1 cellular context compared by ENCODE assay signal in the genomic region with DNA sequence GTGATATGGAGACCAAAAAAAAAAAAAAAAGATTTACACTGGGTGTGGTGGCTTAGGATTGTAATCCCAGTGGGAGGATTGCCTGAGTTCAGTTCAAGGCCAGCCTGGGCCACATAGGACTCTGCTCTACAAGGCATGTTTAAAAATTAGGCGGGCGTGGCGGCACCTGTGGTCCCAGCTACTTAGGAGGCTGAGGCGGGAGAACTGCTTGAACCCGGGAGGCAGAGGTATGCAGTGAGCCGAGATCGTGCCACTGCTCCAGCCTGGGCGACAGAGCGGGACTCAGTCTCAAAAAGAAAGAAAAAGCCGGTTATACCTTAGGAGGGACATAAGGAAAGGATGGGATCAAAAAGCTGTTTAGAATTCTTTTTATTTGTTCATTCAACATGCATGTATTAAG.
TF ChIP-seq lines count a peak whose summit lies in the region.

No MANE protein-coding gene starts in this region.

TF ChIP-seq in GM12878, 131 proteins besides CTCF, POLR2A, EP300 and RAD21:
- TF ChIP-seq SMC3 (IDR thresholded peaks at IDR 0.05; ENCODE audit: borderline replicate concordance, low read length) (no peak), JUNB (IDR thresholded peaks at IDR 0.05) (no peak), SP1 (IDR thresholded peaks at IDR 0.05; ENCODE audit: low read depth, low read length) (no peak), ZNF207 (IDR thresholded peaks at IDR 0.05; ENCODE audit: borderline replicate concordance) (no peak), KAT2A (conservative IDR thresholded peaks at IDR 0.05; ENCODE audit: control insufficient read depth, low read depth, low read length) (no peak), CBX3 (IDR thresholded peaks at IDR 0.05; ENCODE audit: borderline replicate concordance, low read depth) (no peak), IRF4 (IDR thresholded peaks at IDR 0.05; ENCODE audit: low read depth, low read length) (no peak), REST (IDR thresholded peaks at IDR 0.05; ENCODE audit: low read depth, low read length) (no peak)
- TF ChIP-seq, protein P1, sequence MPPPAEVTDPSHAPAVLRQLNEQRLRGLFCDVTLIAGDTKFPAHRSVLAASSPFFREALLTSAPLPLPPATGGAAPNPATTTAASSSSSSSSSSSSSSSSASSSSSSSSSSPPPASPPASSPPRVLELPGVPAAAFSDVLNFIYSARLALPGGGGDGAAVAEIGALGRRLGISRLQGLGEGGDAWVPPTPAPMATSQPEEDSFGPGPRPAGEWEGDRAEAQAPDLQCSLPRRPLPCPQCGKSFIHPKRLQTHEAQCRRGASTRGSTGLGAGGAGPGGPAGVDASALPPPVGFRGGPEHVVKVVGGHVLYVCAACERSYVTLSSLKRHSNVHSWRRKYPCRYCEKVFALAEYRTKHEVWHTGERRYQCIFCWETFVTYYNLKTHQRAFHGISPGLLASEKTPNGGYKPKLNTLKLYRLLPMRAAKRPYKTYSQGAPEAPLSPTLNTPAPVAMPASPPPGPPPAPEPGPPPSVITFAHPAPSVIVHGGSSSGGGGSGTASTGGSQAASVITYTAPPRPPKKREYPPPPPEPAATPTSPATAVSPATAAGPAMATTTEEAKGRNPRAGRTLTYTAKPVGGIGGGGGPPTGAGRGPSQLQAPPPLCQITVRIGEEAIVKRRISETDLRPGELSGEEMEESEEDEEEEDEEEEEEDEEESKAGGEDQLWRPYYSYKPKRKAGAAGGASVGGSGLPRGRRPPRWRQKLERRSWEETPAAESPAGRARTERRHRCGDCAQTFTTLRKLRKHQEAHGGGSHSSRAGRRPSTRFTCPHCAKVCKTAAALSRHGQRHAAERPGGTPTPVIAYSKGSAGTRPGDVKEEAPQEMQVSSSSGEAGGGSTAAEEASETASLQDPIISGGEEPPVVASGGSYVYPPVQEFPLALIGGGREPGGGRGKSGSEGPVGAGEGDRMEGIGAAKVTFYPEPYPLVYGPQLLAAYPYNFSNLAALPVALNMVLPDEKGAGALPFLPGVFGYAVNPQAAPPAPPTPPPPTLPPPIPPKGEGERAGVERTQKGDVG (CRISPR knock-in tag; IDR thresholded peaks at IDR 0.05) = no peak
- TF ChIP-seq, protein P2, sequence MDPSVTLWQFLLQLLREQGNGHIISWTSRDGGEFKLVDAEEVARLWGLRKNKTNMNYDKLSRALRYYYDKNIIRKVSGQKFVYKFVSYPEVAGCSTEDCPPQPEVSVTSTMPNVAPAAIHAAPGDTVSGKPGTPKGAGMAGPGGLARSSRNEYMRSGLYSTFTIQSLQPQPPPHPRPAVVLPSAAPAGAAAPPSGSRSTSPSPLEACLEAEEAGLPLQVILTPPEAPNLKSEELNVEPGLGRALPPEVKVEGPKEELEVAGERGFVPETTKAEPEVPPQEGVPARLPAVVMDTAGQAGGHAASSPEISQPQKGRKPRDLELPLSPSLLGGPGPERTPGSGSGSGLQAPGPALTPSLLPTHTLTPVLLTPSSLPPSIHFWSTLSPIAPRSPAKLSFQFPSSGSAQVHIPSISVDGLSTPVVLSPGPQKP (IDR thresholded peaks at IDR 0.05; ENCODE audit: low read depth, low read length) = no peak
